15 cellular contexts compared by ENCODE assay signal in genomic region chr7:132270517-132270916, GRCh38.
A peak's percentile ranks its signal among the peaks of the same experiment; 100 is the strongest.
DNase-seq lines count a peak whose midpoint lies in the region; ATAC-seq and TF ChIP-seq lines count a peak whose summit lies in the region.
"Had no signal": no experiment of that assay in that cellular context is flagged by ENCODE, and none has a peak within 500 bp of the region (broad histone marks: within the 10 kb centered on the region; RNA-seq: fewer than 3 reads in every experiment).

No MANE protein-coding gene starts in this region.

- no peaks in the 10 kb centered on the region for H3K36me3 ChIP-seq in gastrocnemius medialis

- in situ Hi-C loops in gastrocnemius medialis (cut with MboI; ENCODE audit: low sequenced_read_pairs in 4 of 4), result loop anchor here in 1 of 4 donors (25.0 kb wide), 1 partner anchor 333 kb away; no protein-coding TSS in a partner anchor

- TF ChIP-seq POLR2A in gastrocnemius medialis (IDR thresholded peaks at IDR 0.05), result no peak

- no peak for ATAC-seq in activated naive CD8-positive, alpha-beta T cell treated with anti-CD3 and anti-CD28 coated beads, Interleukin-2, amount 50 U/mL, for 24 hours
- no peak for ATAC-seq in gastrocnemius medialis
- ATAC-seq: effector memory CD8-positive, alpha-beta T cell had no signal

- peaks cover 7% of the 10 kb centered on the region for H3K27me3 Mint-ChIP-seq in activated naive CD4-positive, alpha-beta T cell treated with anti-CD3 and anti-CD28 coated beads for 36 hours (ENCODE audit: low read depth)
- peaks cover 3% of the 10 kb centered on the region for H3K27me3 Mint-ChIP-seq in activated naive CD8-positive, alpha-beta T cell treated with anti-CD3 and anti-CD28 coated beads, Interleukin-2, amount 50 U/mL, for 24 hours
- H3K27me3 Mint-ChIP-seq: activated CD4-positive, alpha-beta memory T cell treated with anti-CD3 and anti-CD28 coated beads, Interleukin-2, amount 10 ng/mL, durations not matched to agents 7 days and 5 days had no signal

- no peaks in the 10 kb centered on the region for H3K9me3 ChIP-seq in gastrocnemius medialis

- no peaks in the 10 kb centered on the region for H3K4me1 ChIP-seq in gastrocnemius medialis

- H3K4me1 Mint-ChIP-seq in activated naive CD4-positive, alpha-beta T cell treated with anti-CD3 and anti-CD28 coated beads for 36 hours (ENCODE audit: low read depth), result no peaks in the 10 kb centered on the region
- no peaks in the 10 kb centered on the region for H3K4me1 Mint-ChIP-seq in activated naive CD8-positive, alpha-beta T cell treated with anti-CD3 and anti-CD28 coated beads, Interleukin-2, amount 50 U/mL, for 24 hours
- H3K4me1 Mint-ChIP-seq: activated CD4-positive, alpha-beta memory T cell treated with anti-CD3 and anti-CD28 coated beads, Interleukin-2, amount 10 ng/mL, durations not matched to agents 7 days and 5 days had no signal

- H3K4me3 ChIP-seq in epithelial cell of esophagus (ENCODE audit: low read length), result no peak overlapping the region
- H3K4me3 ChIP-seq in gastrocnemius medialis, result no peak overlapping the region

- TF ChIP-seq CTCF in epithelial cell of esophagus (IDR thresholded peaks at IDR 0.05; ENCODE audit: insufficient read depth, low read depth, low read length, missing control alignments), result no peak
- TF ChIP-seq CTCF in gastrocnemius medialis (IDR thresholded peaks at IDR 0.05 in 4 of 5, conservative IDR thresholded peaks at IDR 0.05 in 1 of 5), result no peak

- H3K4me3 Mint-ChIP-seq in activated naive CD4-positive, alpha-beta T cell treated with anti-CD3 and anti-CD28 coated beads for 36 hours, result no peak overlapping the region
- no peak overlapping the region for H3K4me3 Mint-ChIP-seq in activated naive CD8-positive, alpha-beta T cell treated with anti-CD3 and anti-CD28 coated beads, Interleukin-2, amount 50 U/mL, for 24 hours
- H3K4me3 Mint-ChIP-seq: activated CD4-positive, alpha-beta memory T cell treated with anti-CD3 and anti-CD28 coated beads, Interleukin-2, amount 10 ng/mL, durations not matched to agents 7 days and 5 days; effector memory CD8-positive, alpha-beta T cell had no signal

- H3K9me3 Mint-ChIP-seq in activated naive CD4-positive, alpha-beta T cell treated with anti-CD3 and anti-CD28 coated beads for 36 hours, result no peaks in the 10 kb centered on the region
- no peaks in the 10 kb centered on the region for H3K9me3 Mint-ChIP-seq in activated naive CD8-positive, alpha-beta T cell treated with anti-CD3 and anti-CD28 coated beads, Interleukin-2, amount 50 U/mL, for 24 hours
- H3K9me3 Mint-ChIP-seq: activated CD4-positive, alpha-beta memory T cell treated with anti-CD3 and anti-CD28 coated beads, Interleukin-2, amount 10 ng/mL, durations not matched to agents 7 days and 5 days had no signal

- H3K36me3 Mint-ChIP-seq in activated naive CD4-positive, alpha-beta T cell treated with anti-CD3 and anti-CD28 coated beads for 36 hours (ENCODE audit: low read depth), result no peaks in the 10 kb centered on the region
- no peaks in the 10 kb centered on the region for H3K36me3 Mint-ChIP-seq in activated naive CD8-positive, alpha-beta T cell treated with anti-CD3 and anti-CD28 coated beads, Interleukin-2, amount 50 U/mL, for 24 hours (ENCODE audit: low read depth)

- H3K27ac ChIP-seq in gastrocnemius medialis, result no peak overlapping the region

- no peaks in the 10 kb centered on the region for H3K27me3 ChIP-seq in gastrocnemius medialis

- intact Hi-C loops in activated naive CD4-positive, alpha-beta T cell treated with anti-CD3 and anti-CD28 coated beads for 36 hours (cut with micrococcal nuclease), result no loop called here
- intact Hi-C loops in gastrocnemius medialis (cut with DNase I; ENCODE audit: low total_unique reads), result no loop called here

- CTCF ChIA-PET in activated naive CD4-positive, alpha-beta T cell treated with anti-CD3 and anti-CD28 coated beads for 36 hours (lab: Charles Lee), result interaction anchor here (0.9 kb wide), 1 partner anchor 308 kb away, joined by 3 read pairs; no protein-coding TSS in a partner anchor

- peak; percentile 8 for DNase-seq in activated naive CD4-positive, alpha-beta T cell treated with anti-CD3 and anti-CD28 coated beads for 36 hours
- no peak for DNase-seq in activated naive CD4-positive, alpha-beta T cell treated with Interleukin-2 at 50 U/mL for 16 hours
- DNase-seq in RKO (ENCODE audit: low spot score) (peak; percentile 43), epithelial cell of esophagus (ENCODE audit: low read depth) (peak; percentile 17), renal cortical epithelial cell (ENCODE audit: low read depth) (peak; percentile 18), gastrocnemius medialis (no peak), cerebellar nuclear complex (lab: John Stamatoyannopoulos, UW) (no peak)
- DNase-seq in activated naive CD8-positive, alpha-beta T cell treated with anti-CD3 and anti-CD28 coated beads, Interleukin-2, amount 50 U/mL, for 24 hours, result no peak
- DNase-seq: activated CD4-positive, alpha-beta memory T cell treated with anti-CD3 and anti-CD28 coated beads, Interleukin-2, amount 10 ng/mL, durations not matched to agents 7 days and 5 days; effector memory CD8-positive, alpha-beta T cell; Karpas-422; NCI-H2029 treated with DMSO at 0.1 percent for 48 hours; NCI-H774; SHP77 treated with DMSO at 0.1 percent for 48 hours; stimulated activated CD4-positive, alpha-beta T cell treated with anti-CD3 and anti-CD28 coated beads, Interleukin-12 subunit alpha, Interleukin-12 subunit beta, amount 100 ng/mL, for 4 hours had no signal

- no peak overlapping the region for H3K27ac Mint-ChIP-seq in activated naive CD4-positive, alpha-beta T cell treated with anti-CD3 and anti-CD28 coated beads for 36 hours
- H3K27ac Mint-ChIP-seq in activated naive CD8-positive, alpha-beta T cell treated with anti-CD3 and anti-CD28 coated beads, Interleukin-2, amount 50 U/mL, for 24 hours, result no peak overlapping the region
- H3K27ac Mint-ChIP-seq: activated CD4-positive, alpha-beta memory T cell treated with anti-CD3 and anti-CD28 coated beads, Interleukin-2, amount 10 ng/mL, durations not matched to agents 7 days and 5 days; effector memory CD8-positive, alpha-beta T cell had no signal

Comparison
In these comparisons a context has a peak if more than half of its experiments do, and no peak if none do; other contexts are left out.
1. DNase-seq: peak in activated naive CD4-positive, alpha-beta T cell treated with anti-CD3 and anti-CD28 coated beads for 36 hours (single experiment), RKO (single experiment), epithelial cell of esophagus (single experiment) and renal cortical epithelial cell (single experiment); none in activated naive CD4-positive, alpha-beta T cell treated with Interleukin-2 at 50 U/mL for 16 hours (single experiment), activated naive CD8-positive, alpha-beta T cell treated with anti-CD3 and anti-CD28 coated beads, Interleukin-2, amount 50 U/mL, for 24 hours (single experiment), gastrocnemius medialis (0 of 2) and cerebellar nuclear complex (0 of 2).